6 cellular contexts compared by ENCODE assay signal in genomic region chr17:8161289-8162231, GRCh38. TPM values are rescaled to one million over a fixed set of nuclear protein-coding genes. Genes with fewer than 3 reads are reported as not detected.
DNase-seq lines count a peak whose midpoint lies in the region; ATAC-seq and TF ChIP-seq lines count a peak whose summit lies in the region.

No MANE protein-coding gene starts in this region.

- H3K4me3 ChIP-seq in esophagus squamous epithelium: peak overlapping the region; percentile 73 to 100 (median 89)
- H3K4me3 ChIP-seq in stomach: peak overlapping the region; percentile 69 to 97 (median 94)

- CTCF ChIA-PET in RWPE1 (lab: Yijun Ruan, JAX): interaction anchor here (0.7 kb wide), 1 partner anchor 15 kb away, joined by 3 read pairs; the partner anchor contains the start of gene TMEM107

- no peaks in the 10 kb centered on the region for H3K9me3 ChIP-seq in esophagus squamous epithelium
- no peaks in the 10 kb centered on the region for H3K9me3 ChIP-seq in stomach

- POLR2A ChIA-PET in RWPE1 (lab: Yijun Ruan, JAX; ENCODE audit: low non-redundant PET): interaction anchor here (1.2 kb wide), 1 partner anchor 30 kb away, joined by 3 read pairs; no protein-coding TSS in a partner anchor

- no peak for TF ChIP-seq EP300 in stomach (IDR thresholded peaks at IDR 0.05)

- ATAC-seq in GM18868 (IDR thresholded peaks at IDR 0.05; ENCODE audit: unreplicated experiment) (no peak), HG02840 (IDR thresholded peaks at IDR 0.05; ENCODE audit: low FRiP score, unreplicated experiment) (no peak)

- intact Hi-C loops in esophagus squamous epithelium (cut with DNase I): no loop called here
- intact Hi-C loops in stomach (cut with DNase I; ENCODE audit: low total_unique reads): no loop called here

- TF ChIP-seq POLR2A in esophagus squamous epithelium (IDR thresholded peaks at IDR 0.05): no peak
- TF ChIP-seq POLR2A in stomach (IDR thresholded peaks at IDR 0.05): no peak

- H3K27me3 ChIP-seq in esophagus squamous epithelium (no peaks in the 10 kb centered on the region), stomach (no peaks in the 10 kb centered on the region)

- H3K4me1 ChIP-seq in esophagus squamous epithelium (peaks cover 43 to 87% (median 56%) of the 10 kb centered on the region in 3 donors), stomach (peaks cover 51 to 74% (median 64%) of the 10 kb centered on the region in 4 donors)

- H3K36me3 ChIP-seq in esophagus squamous epithelium: peaks cover 0 to 27% (median 7%) of the 10 kb centered on the region in 3 donors
- peaks cover 18 to 41% (median 26%) of the 10 kb centered on the region in 4 donors for H3K36me3 ChIP-seq in stomach

- DNase-seq in RWPE1 (ENCODE audit: low spot score): no peak
- DNase-seq in esophagus squamous epithelium (lab: John Stamatoyannopoulos, UW): no peak
- no peak for DNase-seq in stomach
- no peak for DNase-seq in NCI-H446 (lab: John Stamatoyannopoulos, UW)

- TF ChIP-seq CTCF in RWPE1 (conservative IDR thresholded peaks at IDR 0.05; ENCODE audit: low read depth) (no peak), esophagus squamous epithelium (IDR thresholded peaks at IDR 0.05) (no peak), stomach (IDR thresholded peaks at IDR 0.05) (no peak)

- H3K27ac ChIP-seq in RWPE1: peak overlapping the region; percentile 90
- peak overlapping the region; percentile 97 to 100 (median 99) for H3K27ac ChIP-seq in esophagus squamous epithelium
- H3K27ac ChIP-seq in stomach: peak overlapping the region; percentile 98 to 100 (median 99)

- WGBS in esophagus squamous epithelium, 2 donors: 41 to 64% methylated on average over 12 to 16 of the region's 19 CpGs
- 35 to 50% (median 42%) methylated on average over 15 to 19 of the region's 19 CpGs for WGBS in stomach, 5 donors

RNA-seq across cellular contexts. Expression of gene VAMP2, which starts 1.2 kb away (rescaled TPM):
- total RNA-seq in esophagus squamous epithelium (10 to 100 TPM in 3 of 4 donors, 1 to 10 TPM in 1; 6.2 to 20.4 (median 12.0) TPM), stomach (100 to 1,000 TPM in 1 of 5 donors, 10 to 100 TPM in 2, 1 to 10 TPM in 2; 6.7 to 104 (median 17.3) TPM)
- 10 to 100 TPM; 32.4 to 58.8 (median 43.1) TPM for polyA plus RNA-seq in stomach

RNA-seq across cellular contexts. Expression of gene PER1, which starts 9.4 kb away (rescaled TPM):
- 10 to 100 TPM; 33.6 to 95.0 (median 56.3) TPM for total RNA-seq in esophagus squamous epithelium
- 100 to 1,000 TPM in 3 of 5 donors, 10 to 100 TPM in 2; 16.2 to 163 (median 137) TPM for total RNA-seq in stomach
- polyA plus RNA-seq in stomach: 10 to 100 TPM; 47.2 to 69.4 (median 66.7) TPM

RNA-seq across cellular contexts. Expression of gene TMEM107, which starts 14.6 kb away (rescaled TPM):
- total RNA-seq in esophagus squamous epithelium (10 to 100 TPM; 12.7 to 21.7 (median 15.5) TPM), stomach (10 to 100 TPM in 3 of 5 donors, 1 to 10 TPM in 2; 5.2 to 37.6 (median 14.9) TPM)
- 10 to 100 TPM in 1 of 3 donors, 1 to 10 TPM in 2; 6.3 to 10.3 (median 8.0) TPM for polyA plus RNA-seq in stomach

RNA-seq across cellular contexts. Expression of gene BORCS6, which starts 28.4 kb away (rescaled TPM):
- total RNA-seq in esophagus squamous epithelium (10 to 100 TPM in 3 of 4 donors, 1 to 10 TPM in 1; 8.8 to 16.5 (median 13.4) TPM), stomach (10 to 100 TPM in 2 of 5 donors, 1 to 10 TPM in 2, under 1 TPM in 1; 0.58 to 70.1 (median 4.6) TPM)
- 1 to 10 TPM; 6.6 to 9.2 (median 7.9) TPM for polyA plus RNA-seq in stomach

RNA-seq across cellular contexts. Expression of gene HES7, which starts 37.7 kb away (rescaled TPM):
- total RNA-seq in esophagus squamous epithelium (not detected), stomach (not detected)
- polyA plus RNA-seq in stomach: under 1 TPM in 2 of 3 donors, not detected in 1; 0.58 to 0.92 TPM
